18 cellular contexts compared by ENCODE assay signal in the genomic region with DNA sequence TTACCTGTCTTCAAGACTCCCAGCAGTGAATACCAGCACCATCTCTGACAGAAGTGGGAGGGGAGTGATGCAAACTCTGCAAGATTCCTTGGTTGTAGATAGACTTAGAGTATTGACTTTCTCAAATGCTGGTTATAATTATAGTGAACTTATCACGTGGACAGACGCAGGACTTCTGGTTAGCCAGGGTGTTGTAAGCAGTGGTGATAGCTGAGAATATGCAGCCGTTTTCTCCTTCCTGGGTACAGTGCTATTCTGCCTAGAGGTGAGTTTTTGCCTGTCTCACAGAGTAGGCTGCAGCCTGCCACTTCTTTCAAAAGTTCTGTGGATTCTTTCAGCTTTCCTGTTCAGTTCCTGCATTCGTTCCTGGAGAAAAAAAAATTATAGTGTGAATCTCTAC. TPM values are rescaled to one million over a fixed set of nuclear protein-coding genes. Genes with fewer than 3 reads are reported as not detected.
A peak's percentile ranks its signal among the peaks of the same experiment; 100 is the strongest.
DNase-seq lines count a peak whose midpoint lies in the region; TF ChIP-seq lines count a peak whose summit lies in the region.
"Had no signal": no experiment of that assay in that cellular context is flagged by ENCODE, and none has a peak within 500 bp of the region (broad histone marks: within the 10 kb centered on the region; RNA-seq: fewer than 3 reads in every experiment).

No MANE protein-coding gene starts in this region.

- TF ChIP-seq CTCF in fibroblast of mammary gland (conservative IDR thresholded peaks at IDR 0.05; ENCODE audit: control insufficient read depth, insufficient read depth, low read depth, low read length) (no peak), nephron progenitor cell (IDR thresholded peaks at IDR 0.05) (no peak), MCF 10A (IDR thresholded peaks at IDR 0.05; ENCODE audit: unreplicated experiment) (no peak)

- H3K9me3 Mint-ChIP-seq in nephron progenitor cell (peaks cover 31% of the 10 kb centered on the region), MCF 10A (ENCODE audit: unreplicated experiment) (no peaks in the 10 kb centered on the region)

- H3K27me3 Mint-ChIP-seq in nephron progenitor cell (ENCODE audit: low read depth, poor library complexity) = peaks cover 8% of the 10 kb centered on the region
- peaks cover 12% of the 10 kb centered on the region for H3K27me3 Mint-ChIP-seq in MCF 10A (ENCODE audit: insufficient read depth, unreplicated experiment)

- DNase-seq in GM03348 (ENCODE audit: low spot score) (peak; percentile 1), NOMO-1 treated with dmso at 0.1 percent for 144 hours (lab: John Stamatoyannopoulos, UW; ENCODE audit: unreplicated experiment) (peak; percentile 17), fibroblast of mammary gland (ENCODE audit: low read depth) (peak; percentile 7), nephron progenitor cell (no peak), MCF 10A (ENCODE audit: unreplicated experiment) (no peak), HCEC 1CT (no peak), GM19238 (ENCODE audit: insufficient read length, low spot score) (no peak)
- no peak for DNase-seq in stimulated activated CD4-positive, alpha-beta T cell treated with anti-CD3 and anti-CD28 coated beads, Interleukin-4, amount 100 ng/mL, for 1 hour
- DNase-seq: activated CD4-positive, alpha-beta T cell treated with anti-CD3 and anti-CD28 coated beads, Interleukin-2, amount 50 U/mL, for 48 hours; activated T-cell treated with anti-CD3 and anti-CD28 coated beads, Interleukin-2, amount 50 U/mL, for 1 hour; dermis blood vessel endothelial cell; HFFc6; NCI-H2081 treated with DMSO at 0.1 percent for 48 hours; NCI-H524 treated with DMSO at 0.1 percent for 48 hours had no signal

- CTCF ChIA-PET in MCF 10A (lab: Yijun Ruan, JAX) = interaction anchor here (0.7 kb wide), 1 partner anchor 777 kb away, joined by 3 read pairs; no protein-coding TSS in a partner anchor

- no TSS peak for BruUV-seq in MCF 10A (replicated peaks; lab: Mats Ljungman, UMichigan)

- H3K27ac Mint-ChIP-seq in nephron progenitor cell = peak overlapping the region; percentile 3
- H3K27ac Mint-ChIP-seq in MCF 10A (ENCODE audit: low read depth, unreplicated experiment) = no peak overlapping the region
- H3K27ac Mint-ChIP-seq: HFFc6, IgD-negative memory B cell had no signal

- H3K4me3 Mint-ChIP-seq in nephron progenitor cell (no peak overlapping the region), MCF 10A (ENCODE audit: unreplicated experiment) (no peak overlapping the region)
- H3K4me3 Mint-ChIP-seq: HFFc6 had no signal

- intact Hi-C loops in MCF 10A (cut with micrococcal nuclease) = no loop called here

- peaks cover 5% of the 10 kb centered on the region for H3K36me3 Mint-ChIP-seq in nephron progenitor cell (ENCODE audit: low read depth)
- H3K36me3 Mint-ChIP-seq in MCF 10A (ENCODE audit: insufficient read depth, unreplicated experiment) = no peaks in the 10 kb centered on the region

- POLR2A ChIA-PET in MCF 10A (lab: Yijun Ruan, JAX) = no interaction called here

- peaks cover 12% of the 10 kb centered on the region for H3K4me1 Mint-ChIP-seq in nephron progenitor cell
- peaks cover 6% of the 10 kb centered on the region for H3K4me1 Mint-ChIP-seq in MCF 10A (ENCODE audit: insufficient read depth, unreplicated experiment)

- H3K4me3 ChIP-seq in fibroblast of mammary gland (ENCODE audit: control insufficient read depth, low read depth, low read length) = no peak overlapping the region
- H3K4me3 ChIP-seq: body of pancreas had no signal

RNA-seq across cellular contexts. Expression of a gene that starts 0.7 kb away (rescaled TPM):
- not detected in 2 replicates for total RNA-seq in MCF 10A (2022)
- total RNA-seq: body of pancreas, dermis blood vessel endothelial cell, HFFc6, renal cortical epithelial cell had no signal

RNA-seq across cellular contexts. Expression of a gene that starts 41.7 kb away (rescaled TPM):
- 0.12 TPM in 1 of 2 replicates, not detected in the other for total RNA-seq in MCF 10A (2022)
- total RNA-seq: activated naive CD4-positive, alpha-beta T cell treated with anti-CD3 and anti-CD28 coated beads, Interleukin-2, amount 50 U/mL, for 72 hours; body of pancreas; dermis blood vessel endothelial cell; HFFc6; renal cortical epithelial cell had no signal

RNA-seq across cellular contexts. Expression of a gene that starts 56.0 kb away (rescaled TPM):
- total RNA-seq in MCF 10A (2022) = not detected in 2 replicates
- total RNA-seq: body of pancreas, dermis blood vessel endothelial cell, HFFc6, renal cortical epithelial cell had no signal

Comparison
In these comparisons a context has a peak if more than half of its experiments do, and no peak if none do; other contexts are left out.
1. DNase-seq: peak in GM03348 (single experiment), NOMO-1 treated with dmso at 0.1 percent for 144 hours (single experiment) and fibroblast of mammary gland (single experiment); none in nephron progenitor cell (single experiment), stimulated activated CD4-positive, alpha-beta T cell treated with anti-CD3 and anti-CD28 coated beads, Interleukin-4, amount 100 ng/mL, for 1 hour (single experiment), MCF 10A (single experiment), HCEC 1CT (single experiment) and GM19238 (single experiment).